ENCODE assay signal across 10 cellular contexts in the genomic region with DNA sequence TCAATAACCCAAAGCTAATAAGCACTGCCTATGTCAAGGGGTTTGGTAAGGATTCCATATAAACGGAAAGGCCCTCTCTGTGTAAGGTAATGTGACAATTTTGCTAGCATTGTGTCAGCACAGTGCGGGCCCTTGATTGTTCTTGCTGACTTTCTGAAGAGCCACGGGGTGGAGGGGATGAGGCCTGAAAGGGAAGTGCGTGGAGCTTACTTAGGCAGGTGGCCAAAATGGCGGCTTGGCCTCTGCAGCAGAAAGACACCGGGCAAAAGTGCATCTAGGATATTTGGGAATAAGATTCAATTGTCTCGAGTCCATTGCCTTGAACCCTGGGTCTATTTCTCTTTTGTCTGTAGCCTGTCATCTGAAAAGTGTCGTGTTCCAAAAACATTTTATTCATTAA.
DNase-seq lines count a peak whose midpoint lies in the region; ATAC-seq and TF ChIP-seq lines count a peak whose summit lies in the region.
"Had no signal": no experiment of that assay in that cellular context is flagged by ENCODE, and none has a peak within 500 bp of the region (broad histone marks: within the 10 kb centered on the region; RNA-seq: fewer than 3 reads in every experiment).

No MANE protein-coding gene starts in this region.

- H3K27ac ChIP-seq in KMS-11 (peak overlapping the region; percentile 93), mammary epithelial cell (ENCODE audit: insufficient read depth, low read depth, low read length) (peak overlapping the region; percentile 67), layer of hippocampus (ENCODE audit: low read depth, low read length) (peak overlapping the region; percentile 49)
- H3K27ac ChIP-seq: parathyroid adenoma had no signal

- no peaks in the 10 kb centered on the region for H4K20me1 ChIP-seq in KMS-11 (ENCODE audit: insufficient read depth)
- no peaks in the 10 kb centered on the region for H4K20me1 ChIP-seq in mammary epithelial cell (ENCODE audit: insufficient read depth, low read length)

- in situ Hi-C loops in mammary epithelial cell (cut with MboI; ENCODE audit: low sequenced_read_pairs in 2 of 2) = no loop called here

- H3K4me1 ChIP-seq in KMS-11 (ENCODE audit: low read depth, poor library complexity, severe bottlenecking) = peaks cover 65% of the 10 kb centered on the region
- H3K4me1 ChIP-seq in mammary epithelial cell (ENCODE audit: insufficient read depth, low read length) = peaks cover 25% of the 10 kb centered on the region
- H3K4me1 ChIP-seq: parathyroid adenoma had no signal

- peak overlapping the region; percentile 61; the same call in 1 of the 2 replicates for H3K9ac ChIP-seq in KMS-11
- H3K9ac ChIP-seq in mammary epithelial cell (ENCODE audit: insufficient read depth, low read length) = no peak overlapping the region
- H3K9ac ChIP-seq: parathyroid adenoma had no signal

- H3K4me2 ChIP-seq in KMS-11 = peak overlapping the region; percentile 68
- H3K4me2 ChIP-seq in mammary epithelial cell (ENCODE audit: insufficient read depth, low read depth, low read length) = peak overlapping the region; percentile 42

- no TSS peak for BruUV-seq in mammary epithelial cell (replicated peaks; lab: Mats Ljungman, UMichigan)

- peaks cover 14% of the 10 kb centered on the region for H3K4me1 Mint-ChIP-seq in stimulated activated memory B cell treated with anti-CD40 and anti-IgM and Interleukin-4, amounts not matched to agents 10 μg/mL and 1 μg/mL and 100 μg/mL, for 72 hours
- no peaks in the 10 kb centered on the region for H3K4me1 Mint-ChIP-seq in activated naive CD4-positive, alpha-beta T cell treated with anti-CD3 and anti-CD28 coated beads for 36 hours (ENCODE audit: low read depth)
- H3K4me1 Mint-ChIP-seq: activated naive CD8-positive, alpha-beta T cell treated with anti-CD3 and anti-CD28 coated beads for 36 hours had no signal

- peak overlapping the region; percentile 25 for H3K27ac Mint-ChIP-seq in stimulated activated memory B cell treated with anti-CD40 and anti-IgM and Interleukin-4, amounts not matched to agents 10 μg/mL and 1 μg/mL and 100 μg/mL, for 72 hours
- no peak overlapping the region for H3K27ac Mint-ChIP-seq in activated naive CD4-positive, alpha-beta T cell treated with anti-CD3 and anti-CD28 coated beads for 36 hours
- H3K27ac Mint-ChIP-seq: activated naive CD8-positive, alpha-beta T cell treated with anti-CD3 and anti-CD28 coated beads for 36 hours had no signal

- H3K36me3 Mint-ChIP-seq in stimulated activated memory B cell treated with anti-CD40 and anti-IgM and Interleukin-4, amounts not matched to agents 10 μg/mL and 1 μg/mL and 100 μg/mL, for 72 hours = no peaks in the 10 kb centered on the region
- H3K36me3 Mint-ChIP-seq in activated naive CD4-positive, alpha-beta T cell treated with anti-CD3 and anti-CD28 coated beads for 36 hours (ENCODE audit: low read depth) = no peaks in the 10 kb centered on the region
- H3K36me3 Mint-ChIP-seq: activated naive CD8-positive, alpha-beta T cell treated with anti-CD3 and anti-CD28 coated beads for 36 hours had no signal

- CTCF ChIA-PET in mammary epithelial cell (lab: Charles Lee; ENCODE audit: low non-redundant PET) = no interaction called here
- CTCF ChIA-PET in activated naive CD4-positive, alpha-beta T cell treated with anti-CD3 and anti-CD28 coated beads for 36 hours (lab: Charles Lee) = no interaction called here

- 78% methylated on average over 8 of the region's 8 CpGs for WGBS in mammary epithelial cell (ENCODE audit: low coverage, missing lambda C conversion rate)

- H3K4me3 ChIP-seq in KMS-11 (IDR thresholded peaks at IDR 0.05; ENCODE audit: insufficient read depth, low read depth, low read length) = no peak overlapping the region
- H3K4me3 ChIP-seq in mammary epithelial cell (replicated peaks in 1 of 3; ENCODE audit: insufficient read depth in 1 of 3, low read depth in 2 of 3, low read length in 3 of 3) = no peak overlapping the region

- no peak overlapping the region for H3K4me3 Mint-ChIP-seq in stimulated activated memory B cell treated with anti-CD40 and anti-IgM and Interleukin-4, amounts not matched to agents 10 μg/mL and 1 μg/mL and 100 μg/mL, for 72 hours
- no peak overlapping the region for H3K4me3 Mint-ChIP-seq in activated naive CD4-positive, alpha-beta T cell treated with anti-CD3 and anti-CD28 coated beads for 36 hours
- H3K4me3 Mint-ChIP-seq: activated naive CD8-positive, alpha-beta T cell treated with anti-CD3 and anti-CD28 coated beads for 36 hours had no signal

- dilution Hi-C loops in mammary epithelial cell (cut with HindIII; ENCODE audit: low sequenced_read_pairs) = no loop called here

- ATAC-seq in stimulated activated memory B cell treated with anti-CD40 and anti-IgM and Interleukin-4, amounts not matched to agents 10 μg/mL and 1 μg/mL and 100 μg/mL, for 72 hours = no peak
- ATAC-seq in HG02642 (IDR thresholded peaks at IDR 0.05; ENCODE audit: poor library complexity, unreplicated experiment) = no peak

- H3K9me3 Mint-ChIP-seq in stimulated activated memory B cell treated with anti-CD40 and anti-IgM and Interleukin-4, amounts not matched to agents 10 μg/mL and 1 μg/mL and 100 μg/mL, for 72 hours = no peaks in the 10 kb centered on the region
- no peaks in the 10 kb centered on the region for H3K9me3 Mint-ChIP-seq in activated naive CD4-positive, alpha-beta T cell treated with anti-CD3 and anti-CD28 coated beads for 36 hours
- H3K9me3 Mint-ChIP-seq: activated naive CD8-positive, alpha-beta T cell treated with anti-CD3 and anti-CD28 coated beads for 36 hours had no signal

- DNase-seq in mammary epithelial cell (no peak), kidney glomerular epithelial cell (lab: John Stamatoyannopoulos, UW) (no peak), NCI-H187 (lab: John Stamatoyannopoulos, UW) (no peak)
- DNase-seq in activated naive CD4-positive, alpha-beta T cell treated with anti-CD3 and anti-CD28 coated beads for 36 hours = no peak
- DNase-seq: activated naive CD8-positive, alpha-beta T cell treated with anti-CD3 and anti-CD28 coated beads for 36 hours had no signal

- H3K36me3 ChIP-seq in KMS-11 (ENCODE audit: insufficient read depth) = no peaks in the 10 kb centered on the region
- H3K36me3 ChIP-seq in mammary epithelial cell (ENCODE audit: insufficient read depth, low read length) = no peaks in the 10 kb centered on the region

- H3K79me2 ChIP-seq in KMS-11 (ENCODE audit: insufficient read depth, low read depth) (no peaks in the 10 kb centered on the region), mammary epithelial cell (ENCODE audit: insufficient read depth, low read length) (no peaks in the 10 kb centered on the region)
- H3K79me2 ChIP-seq: parathyroid adenoma had no signal

- H3K27me3 Mint-ChIP-seq in stimulated activated memory B cell treated with anti-CD40 and anti-IgM and Interleukin-4, amounts not matched to agents 10 μg/mL and 1 μg/mL and 100 μg/mL, for 72 hours = no peaks in the 10 kb centered on the region
- peaks cover 6% of the 10 kb centered on the region for H3K27me3 Mint-ChIP-seq in activated naive CD4-positive, alpha-beta T cell treated with anti-CD3 and anti-CD28 coated beads for 36 hours (ENCODE audit: low read depth)

- intact Hi-C loops in mammary epithelial cell (cut with micrococcal nuclease) = no loop called here
- intact Hi-C loops in activated naive CD4-positive, alpha-beta T cell treated with anti-CD3 and anti-CD28 coated beads for 36 hours (cut with micrococcal nuclease) = no loop called here

- H3K27me3 ChIP-seq in KMS-11 (ENCODE audit: insufficient read depth, low read depth) (no peaks in the 10 kb centered on the region), mammary epithelial cell (ENCODE audit: insufficient read depth, low read length) (no peaks in the 10 kb centered on the region), layer of hippocampus (ENCODE audit: control insufficient read depth, insufficient read depth, low read length) (no peaks in the 10 kb centered on the region)

- no peak for TF ChIP-seq CTCF in KMS-11 (conservative IDR thresholded peaks at IDR 0.05; ENCODE audit: low read depth, low read length)
- no peak for TF ChIP-seq CTCF in mammary epithelial cell (conservative IDR thresholded peaks at IDR 0.05 in 1 of 2, IDR thresholded peaks at IDR 0.05 in 1 of 2; ENCODE audit: extremely low read depth in 1 of 2, insufficient read depth in 1 of 2, low read depth in 1 of 2, low read length in 2 of 2)

- H3K9me3 ChIP-seq in mammary epithelial cell (replicated peaks; ENCODE audit: insufficient read depth, low read length) = no peaks in the 10 kb centered on the region

- peak overlapping the region; percentile 63 for H2AFZ ChIP-seq in KMS-11 (ENCODE audit: low read depth)
- peak overlapping the region; percentile 78 for H2AFZ ChIP-seq in mammary epithelial cell (ENCODE audit: low read depth, low read length)
- H2AFZ ChIP-seq: parathyroid adenoma had no signal
